Comparison of ENCODE assay signal across 28 cellular contexts in the genomic region with DNA sequence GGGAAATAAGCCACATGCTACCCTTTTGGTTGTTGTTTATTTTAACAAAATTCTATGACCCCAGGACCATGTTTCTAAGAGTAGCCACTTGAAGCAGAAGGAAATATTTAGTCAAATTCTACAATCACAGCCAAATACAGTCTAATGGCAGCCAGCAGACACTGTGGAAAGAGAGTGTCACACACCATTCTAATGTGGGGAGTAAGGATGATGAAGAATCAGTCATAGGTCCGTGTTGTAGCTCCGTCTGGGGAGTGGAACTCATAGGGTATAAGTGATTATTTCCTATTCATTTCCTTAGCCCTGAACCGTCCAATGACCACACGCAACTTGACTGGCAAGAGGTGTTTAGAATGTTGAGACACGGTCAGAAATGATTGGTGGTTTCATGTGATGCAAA.
"Had no signal": no experiment of that assay in that cellular context is flagged by ENCODE, and none has a peak within 500 bp of the region (broad histone marks: within the 10 kb centered on the region; RNA-seq: fewer than 3 reads in every experiment).

No MANE protein-coding gene starts in this region.

- H3K4me1 Mint-ChIP-seq: naive thymus-derived CD8-positive, alpha-beta T cell; nephron had no signal

- H3K27ac Mint-ChIP-seq: immature natural killer cell, nephron had no signal

- H3K36me3 ChIP-seq: left ventricle myocardium inferior, pancreas, prostate gland, stomach, thyroid gland, transverse colon, upper lobe of left lung, vagina had no signal

- ATAC-seq: naive thymus-derived CD8-positive, alpha-beta T cell; pancreas; right cardiac atrium; sciatic nerve had no signal

- H3K4me3 Mint-ChIP-seq: immature natural killer cell; naive thymus-derived CD8-positive, alpha-beta T cell; nephron; neural crest cell had no signal

- H3K4me3 ChIP-seq: left ventricle myocardium inferior, lung, pancreas, prostate gland, skin epidermis, stomach, testis, thyroid gland, transverse colon, upper lobe of left lung, vagina had no signal

- H3K4me1 ChIP-seq: left ventricle myocardium inferior, pancreas, prostate gland, stomach, testis, transverse colon, upper lobe of left lung, vagina had no signal

- FAIRE-seq: islet of Langerhans, kidney, pancreas had no signal

- DNase-seq: hypothalamus; immature natural killer cell; kidney; left ventricle myocardium inferior; naive thymus-derived CD8-positive, alpha-beta T cell; nucleus accumbens; pancreas; posterior cingulate gyrus; retina; right cardiac atrium; stimulated activated CD4-positive, alpha-beta T cell treated with anti-CD3 and anti-CD28 coated beads, Interleukin-12 subunit alpha, Interleukin-12 subunit beta, amount 100 ng/mL, for 4 hours; stimulated activated CD4-positive, alpha-beta T cell treated with anti-CD3 and anti-CD28 coated beads, Interleukin-15, amount 100 ng/mL, for 24 hours; stimulated activated CD4-positive, alpha-beta T cell treated with anti-CD3 and anti-CD28 coated beads, Interleukin-2, amount 100 ng/mL, for 24 hours; stimulated activated CD4-positive, alpha-beta T cell treated with anti-CD3 and anti-CD28 coated beads, Interleukin-4, amount 100 ng/mL, for 1 hour; stimulated activated naive CD4-positive, alpha-beta T cell; stomach; testis; thyroid gland; transverse colon; upper lobe of left lung had no signal

- H3K9me3 ChIP-seq: pancreas, prostate gland, testis, thyroid gland, transverse colon, vagina had no signal

- H3K27ac ChIP-seq: left ventricle myocardium inferior, pancreas, prostate gland, skin epidermis, stomach, testis, thyroid gland, transverse colon, upper lobe of left lung, vagina had no signal

- H3K27me3 ChIP-seq: pancreas, stomach, testis, thyroid gland, transverse colon, upper lobe of left lung, vagina had no signal
